In genomic region chr3:77232557-77232956, GRCh38 we compare ENCODE assay signal across 31 cellular contexts.
"Had no signal": no experiment of that assay in that cellular context is flagged by ENCODE, and none has a peak within 500 bp of the region (broad histone marks: within the 10 kb centered on the region; RNA-seq: fewer than 3 reads in every experiment).

No MANE protein-coding gene starts in this region.

- ATAC-seq: activated CD4-positive, alpha-beta T cell treated with anti-CD3 and anti-CD28 coated beads for 36 hours; activated CD4-positive, CD25-positive, alpha-beta regulatory T cell treated with anti-CD3 and anti-CD28 coated beads, Interleukin-2, amount 50 U/mL, for 24 hours; activated CD8-positive, alpha-beta memory T cell treated with anti-CD3 and anti-CD28 coated beads, Interleukin-2, amount 10 ng/mL, durations not matched to agents 7 days and 5 days; activated CD8-positive, alpha-beta T cell treated with anti-CD3 and anti-CD28 coated beads for 36 hours; activated CD8-positive, alpha-beta T cell treated with anti-CD3 and anti-CD28 coated beads, Interleukin-2, amount 10 ng/mL, durations not matched to agents 7 days and 5 days; T-helper 17 cell; WTC11 had no signal

- DNase-seq: activated B cell treated with CpG ODN at 0.5 μM for 24 hours; activated CD4-positive, alpha-beta memory T cell treated with anti-CD3 and anti-CD28 coated beads for 36 hours; activated CD4-positive, alpha-beta memory T cell treated with anti-CD3 and anti-CD28 coated beads, Interleukin-2, amount 10 ng/mL, durations not matched to agents 7 days and 5 days; activated CD4-positive, alpha-beta T cell treated with anti-CD3 and anti-CD28 coated beads for 1 hour; activated CD4-positive, alpha-beta T cell treated with anti-CD3 and anti-CD28 coated beads for 36 hours; activated CD4-positive, alpha-beta T cell treated with anti-CD3 and anti-CD28 coated beads for 4 hours; activated CD4-positive, alpha-beta T cell treated with anti-CD3 and anti-CD28 coated beads for 48 hours; activated CD4-positive, alpha-beta T cell treated with anti-CD3 and anti-CD28 coated beads, Interleukin-2, amount 10 ng/mL, durations not matched to agents 24 days and 14 days; activated CD4-positive, alpha-beta T cell treated with anti-CD3 and anti-CD28 coated beads, Interleukin-2, amount 10 ng/mL, durations not matched to agents 7 days and 5 days; activated CD4-positive, alpha-beta T cell treated with anti-CD3 and anti-CD28 coated beads, Interleukin-2, amount 50 U/mL, for 1 hour; activated CD4-positive, alpha-beta T cell treated with anti-CD3 and anti-CD28 coated beads, Interleukin-2, amount 50 U/mL, for 4 hours; activated CD4-positive, alpha-beta T cell treated with anti-CD3 and anti-CD28 coated beads, Interleukin-2, amount 50 U/mL, for 48 hours; activated CD4-positive, CD25-positive, alpha-beta regulatory T cell; activated CD4-positive, CD25-positive, alpha-beta regulatory T cell treated with anti-CD3 and anti-CD28 coated beads, Interleukin-2, amount 50 U/mL, for 72 hours; activated CD8-positive, alpha-beta memory T cell treated with anti-CD3 and anti-CD28 coated beads for 24 hours; activated CD8-positive, alpha-beta memory T cell treated with anti-CD3 and anti-CD28 coated beads, Interleukin-2, amount 10 ng/mL, durations not matched to agents 7 days and 5 days; activated CD8-positive, alpha-beta memory T cell treated with anti-CD3 and anti-CD28 coated beads, Interleukin-2, amount 50 U/mL, for 4 hours; activated CD8-positive, alpha-beta memory T cell treated with anti-CD3 and anti-CD28 coated beads, Interleukin-2, amount 50 U/mL, for 48 hours; activated CD8-positive, alpha-beta T cell treated with anti-CD3 and anti-CD28 coated beads for 36 hours; activated CD8-positive, alpha-beta T cell treated with anti-CD3 and anti-CD28 coated beads, Interleukin-2, amount 10 ng/mL, durations not matched to agents 7 days and 5 days; activated T-cell treated with anti-CD3 and anti-CD28 coated beads for 4 hours; activated T-cell treated with anti-CD3 and anti-CD28 coated beads, Interleukin-2, amount 50 U/mL, for 1 hour; activated T-cell treated with anti-CD3 and anti-CD28 coated beads, Interleukin-2, amount 50 U/mL, for 24 hours; T-helper 17 cell; T-helper 2 cell; T-helper 9 cell; T1000; WERI-Rb-1 had no signal

- H3K27ac ChIP-seq: VCaP, WERI-Rb-1 had no signal

- H3K36me3 ChIP-seq: WERI-Rb-1 had no signal
